In the genomic region with DNA sequence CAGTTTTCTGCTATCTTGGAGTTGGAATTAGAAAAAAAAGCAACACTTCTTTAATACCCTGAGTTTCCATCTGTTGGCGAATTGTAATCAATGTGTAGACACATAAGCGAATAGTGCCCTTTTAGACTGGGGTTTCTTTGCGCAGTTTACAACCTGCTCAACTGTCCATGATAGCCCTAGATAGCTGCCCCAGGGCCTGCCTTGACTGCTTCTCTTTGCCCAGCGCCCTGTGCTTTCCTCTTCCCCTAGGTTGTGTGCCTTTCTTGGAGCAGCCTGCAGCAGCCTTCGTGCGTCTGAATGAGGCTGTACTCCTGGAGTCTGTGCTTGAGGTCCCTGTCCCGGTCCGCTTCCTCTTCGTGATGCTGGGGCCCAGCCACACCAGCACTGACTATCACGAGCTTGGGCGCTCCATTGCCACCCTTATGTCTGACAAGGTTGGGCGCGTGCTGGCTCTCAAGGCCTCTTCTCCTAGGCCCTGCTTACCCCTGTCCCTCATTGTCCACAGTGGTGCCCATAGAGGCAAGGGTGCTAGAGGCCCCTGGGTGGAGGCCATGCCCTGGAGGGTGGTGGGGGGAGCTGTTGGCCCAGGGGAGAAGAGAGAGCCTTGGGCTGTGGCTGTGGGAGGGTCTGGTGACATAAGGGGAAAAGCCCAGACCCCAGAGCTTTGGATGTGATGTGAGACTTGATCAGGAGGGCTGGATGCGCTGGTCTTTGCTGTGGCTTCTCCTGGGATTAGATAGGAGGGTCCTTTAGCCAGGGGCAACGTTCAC, we compare ENCODE assay signal across 1 cellular context.
TF ChIP-seq lines count a peak whose summit lies in the region.

No MANE protein-coding gene starts in this region.

TF ChIP-seq in HepG2, 621 proteins besides CTCF, POLR2A, EP300 and RAD21:
- TF ChIP-seq MYC (CRISPR knock-in tag; IDR thresholded peaks at IDR 0.05; ENCODE audit: borderline replicate concordance) (no peak), MAFG (CRISPR knock-in tag; IDR thresholded peaks at IDR 0.05) (no peak), HNRNPLL (IDR thresholded peaks at IDR 0.05; ENCODE audit: low read depth, low read length, poor library complexity, severe bottlenecking) (no peak), NR3C1 (CRISPR knock-in tag; IDR thresholded peaks at IDR 0.05) (no peak)
